Comparison of ENCODE assay signal across 8 cellular contexts in genomic region chr16:70703041-70703834, GRCh38. TPM values are rescaled to one million over a fixed set of nuclear protein-coding genes. Genes with fewer than 3 reads are reported as not detected.
DNase-seq lines count a peak whose midpoint lies in the region; ATAC-seq and TF ChIP-seq lines count a peak whose summit lies in the region.

No MANE protein-coding gene starts in this region.

- H3K27ac ChIP-seq in heart right ventricle (peak overlapping the region; percentile 44 to 86 (median 72)), sigmoid colon (peak overlapping the region; percentile 92 to 99 (median 98)), MM.1S (ENCODE audit: low read length) (no peak overlapping the region)

- peak; percentile 58 to 72 (median 66) for ATAC-seq in heart right ventricle
- ATAC-seq in GM19467 (IDR thresholded peaks at IDR 0.05; ENCODE audit: unreplicated experiment): no peak
- no peak for ATAC-seq in HG02759 (IDR thresholded peaks at IDR 0.05; ENCODE audit: unreplicated experiment)

- H3K27me3 ChIP-seq in heart right ventricle (no peaks in the 10 kb centered on the region), sigmoid colon (no peaks in the 10 kb centered on the region), MM.1S (replicated peaks; ENCODE audit: insufficient read depth, low read length) (no peaks in the 10 kb centered on the region)

- H3K9me2 ChIP-seq in MM.1S (replicated peaks; ENCODE audit: insufficient read depth, low read length): no peaks in the 10 kb centered on the region

- no peak overlapping the region for H2AFZ ChIP-seq in MM.1S (ENCODE audit: low read length)

- WGBS in heart right ventricle, 2 donors: 49 to 55% methylated on average over 16 of the region's 16 CpGs
- WGBS in sigmoid colon, 2 donors: 76 to 86% methylated on average over 16 of the region's 16 CpGs

- H3K9me3 ChIP-seq in heart right ventricle (no peaks in the 10 kb centered on the region), sigmoid colon (no peaks in the 10 kb centered on the region), MM.1S (replicated peaks; ENCODE audit: insufficient read depth, low read length) (no peaks in the 10 kb centered on the region)

- no peak overlapping the region for H3K9ac ChIP-seq in MM.1S (ENCODE audit: low read length)

- TF ChIP-seq CTCF in heart right ventricle (IDR thresholded peaks at IDR 0.05) (peak in 7 of 9 donors; percentile 8 to 45 (median 29)), sigmoid colon (IDR thresholded peaks at IDR 0.05) (peak in 3 of 4 experiments; percentile 42 to 56 (median 43)), MM.1S (IDR thresholded peaks at IDR 0.05; ENCODE audit: low read length) (no peak)

- peak in 1 of 2 donors; percentile 32 for TF ChIP-seq POLR2A in sigmoid colon (IDR thresholded peaks at IDR 0.05)

- H3F3A ChIP-seq in MM.1S (ENCODE audit: insufficient read depth, low read length): no peaks in the 10 kb centered on the region

- no peaks in the 10 kb centered on the region for H4K20me1 ChIP-seq in MM.1S (ENCODE audit: insufficient read depth, low read length)

- peak in 3 of 4 donors; percentile 89 to 96 (median 91) for TF ChIP-seq EP300 in sigmoid colon (IDR thresholded peaks at IDR 0.05)

- no peak overlapping the region for H3K4me2 ChIP-seq in MM.1S (ENCODE audit: low read depth, low read length)

- H3K36me3 ChIP-seq in heart right ventricle: peaks cover 0 to 7% (median 0%) of the 10 kb centered on the region in 9 donors
- H3K36me3 ChIP-seq in sigmoid colon: no peaks in the 10 kb centered on the region
- no peaks in the 10 kb centered on the region for H3K36me3 ChIP-seq in MM.1S (replicated peaks; ENCODE audit: insufficient read depth, low read length)

- no peaks in the 10 kb centered on the region for H3K79me2 ChIP-seq in MM.1S (ENCODE audit: low read length)

- H3K4me3 ChIP-seq in heart right ventricle: no peak overlapping the region
- no peak overlapping the region for H3K4me3 ChIP-seq in sigmoid colon
- no peak overlapping the region for H3K4me3 ChIP-seq in MM.1S (ENCODE audit: low read length)

- intact Hi-C loops in heart right ventricle (cut with DNase I): no loop called here
- intact Hi-C loops in sigmoid colon (cut with DNase I): loop anchor here (5.0 kb wide), 1 partner anchor 34 kb away; no protein-coding TSS in a partner anchor

- H3K4me1 ChIP-seq in heart right ventricle: peaks cover 31 to 76% (median 55%) of the 10 kb centered on the region in 9 donors
- H3K4me1 ChIP-seq in sigmoid colon: peaks cover 6 to 98% (median 94%) of the 10 kb centered on the region in 4 donors
- no peaks in the 10 kb centered on the region for H3K4me1 ChIP-seq in MM.1S (ENCODE audit: low read length)

- DNase-seq in GM04504 (ENCODE audit: low read depth) (peak; percentile 96), T1000 (lab: John Stamatoyannopoulos, UW) (peak; percentile 31), heart right ventricle (peak; percentile 58 to 68), sigmoid colon (peak; percentile 94), MM.1S (no peak), NCI-H128 (lab: John Stamatoyannopoulos, UW; ENCODE audit: unreplicated experiment) (no peak)

RNA-seq across cellular contexts. Expression of gene MTSS2, which starts 17.4 kb away (rescaled TPM):
- total RNA-seq in heart right ventricle (100 to 1,000 TPM in 2 of 10 donors, 10 to 100 TPM in 8; 39.8 to 121 (median 62.1) TPM), sigmoid colon (10 to 100 TPM; 36.4 to 100.0 (median 60.7) TPM)
- polyA plus RNA-seq in heart right ventricle (10 to 100 TPM; 39.0 to 39.7 TPM), sigmoid colon (10 to 100 TPM in 2 of 3 donors, 1 to 10 TPM in 1; 5.4 to 28.2 (median 10.9) TPM)

RNA-seq across cellular contexts. Expression of gene IL34, which starts 56.9 kb away (rescaled TPM):
- 1 to 10 TPM in 8 of 10 donors, under 1 TPM in 2; 0.37 to 4.4 (median 2.1) TPM for total RNA-seq in heart right ventricle
- polyA plus RNA-seq in heart right ventricle: 1 to 10 TPM in 1 of 2 donors, under 1 TPM in 1; 0.72 to 2.7 TPM
- total RNA-seq in sigmoid colon: 1 to 10 TPM in 3 of 4 donors, not detected in 1; 3.6 to 5.4 (median 4.6) TPM
- polyA plus RNA-seq in sigmoid colon: 1 to 10 TPM in 2 of 3 donors, not detected in 1; 1.8 to 5.5 TPM

Comparison
In these comparisons a context has a peak if more than half of its experiments do, and no peak if none do; other contexts are left out.
1. DNase-seq: peak in GM04504 (single experiment), T1000 (single experiment), heart right ventricle (2 of 2) and sigmoid colon (single experiment); none in MM.1S (single experiment) and NCI-H128 (single experiment).
2. ATAC-seq: peak in heart right ventricle (8 of 8); none in GM19467 (single experiment) and HG02759 (single experiment).